ENCODE assay signal across 8 cellular contexts in the genomic region with DNA sequence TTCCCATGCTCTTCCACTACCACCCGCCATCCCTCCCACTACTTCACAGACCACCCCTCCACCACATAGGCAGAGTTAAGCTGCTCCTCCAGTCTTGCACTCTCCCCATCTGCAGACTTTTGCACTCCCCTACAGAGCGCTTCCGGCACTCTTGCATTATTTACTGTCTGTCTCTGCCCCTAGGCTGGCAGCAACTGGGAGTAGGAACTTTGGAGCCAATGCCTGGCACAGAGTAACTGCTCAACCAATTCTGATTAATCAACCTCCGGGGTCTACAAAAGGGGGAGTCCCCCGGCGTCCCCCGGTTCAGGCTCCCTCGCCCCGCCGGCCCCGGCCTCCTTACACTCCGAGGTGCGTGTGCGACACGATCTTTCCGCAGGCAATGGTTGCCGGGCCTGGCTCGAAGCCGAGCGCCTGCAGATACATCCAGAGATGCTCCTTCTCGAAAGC. TPM values are rescaled to one million over a fixed set of nuclear protein-coding genes. Genes with fewer than 3 reads are reported as not detected.
DNase-seq lines count a peak whose midpoint lies in the region; ATAC-seq and TF ChIP-seq lines count a peak whose summit lies in the region.

No MANE protein-coding gene starts in this region.

- H3K56ac ChIP-seq in H9 (ENCODE audit: insufficient read length, low read depth, low read length), result no peak overlapping the region

- H2BK12ac ChIP-seq in H9 (ENCODE audit: insufficient read length, low read depth, low read length), result no peak overlapping the region

- no peak overlapping the region for H2BK15ac ChIP-seq in H9 (ENCODE audit: low read depth, low read length)

- no peaks in the 10 kb centered on the region for H3K9me3 Mint-ChIP-seq in H9
- H3K9me3 Mint-ChIP-seq in activated CD4-positive, alpha-beta T cell treated with anti-CD3 and anti-CD28 coated beads, Interleukin-2, amount 10 ng/mL, durations not matched to agents 7 days and 5 days, result no peaks in the 10 kb centered on the region
- H3K9me3 Mint-ChIP-seq in effector memory CD8-positive, alpha-beta T cell, result no peaks in the 10 kb centered on the region

- H3K23ac ChIP-seq in H9 (ENCODE audit: insufficient read length, low read depth, low read length), result no peak overlapping the region

- H4K20me1 ChIP-seq in H9 (ENCODE audit: control insufficient read depth, insufficient read depth, insufficient read length), result no peaks in the 10 kb centered on the region
- H4K20me1 ChIP-seq in MM.1S (ENCODE audit: insufficient read depth, low read length), result no peaks in the 10 kb centered on the region

- H2BK20ac ChIP-seq in H9 (ENCODE audit: low read depth, low read length, poor library complexity, severe bottlenecking), result no peak overlapping the region

- DNase-seq in GM12865 (ENCODE audit: low read depth), result peak; percentile 62
- no peak for DNase-seq in H9
- DNase-seq in MM.1S, result peak; percentile 25
- peak; percentile 55 for DNase-seq in activated CD4-positive, alpha-beta T cell treated with anti-CD3 and anti-CD28 coated beads, Interleukin-2, amount 10 ng/mL, durations not matched to agents 7 days and 5 days
- peak; percentile 23 to 41 (median 31) for DNase-seq in effector memory CD8-positive, alpha-beta T cell
- DNase-seq in mucosa of descending colon, result peak in 2 of 3 donors; percentile 40 to 72
- DNase-seq in tibial artery, result no peak
- DNase-seq in HuH-7.5 (ENCODE audit: low spot score), result no peak

- no peak overlapping the region for H2AK5ac ChIP-seq in H9 (ENCODE audit: insufficient read length, low read length)

- H4K8ac ChIP-seq in H9 (replicated peaks; ENCODE audit: insufficient read length, low read depth, low read length), result no peak overlapping the region

- no peak overlapping the region for H2BK5ac ChIP-seq in H9 (ENCODE audit: insufficient read length, low read length)

- POLR2A ChIA-PET in activated CD4-positive, alpha-beta T cell treated with anti-CD3 and anti-CD28 coated beads, Interleukin-2, amount 10 ng/mL, durations not matched to agents 7 days and 5 days (lab: Charles Lee), result no interaction called here

- H3K36me3 Mint-ChIP-seq in H9 (ENCODE audit: insufficient read depth in 1 of 3, low read depth in 3 of 3), result peaks cover 5 to 23% (median 23%) of the 10 kb centered on the region in 3 experiments; a peak in 6 of 7 replicates
- peaks cover 18% of the 10 kb centered on the region for H3K36me3 Mint-ChIP-seq in activated CD4-positive, alpha-beta T cell treated with anti-CD3 and anti-CD28 coated beads, Interleukin-2, amount 10 ng/mL, durations not matched to agents 7 days and 5 days (ENCODE audit: low read depth)
- H3K36me3 Mint-ChIP-seq in effector memory CD8-positive, alpha-beta T cell (ENCODE audit: insufficient read depth), result peaks cover 11% of the 10 kb centered on the region

- TF ChIP-seq CTCF in GM12865 (IDR thresholded peaks at IDR 0.05; ENCODE audit: insufficient read depth, low read depth, low read length, missing control alignments), result no peak
- no peak for TF ChIP-seq CTCF in H9 (conservative IDR thresholded peaks at IDR 0.05)
- TF ChIP-seq CTCF in MM.1S (IDR thresholded peaks at IDR 0.05; ENCODE audit: low read length), result no peak
- no peak for TF ChIP-seq CTCF in mucosa of descending colon (IDR thresholded peaks at IDR 0.05)
- TF ChIP-seq CTCF in tibial artery (IDR thresholded peaks at IDR 0.05), result no peak

- H3K9me2 ChIP-seq in MM.1S (replicated peaks; ENCODE audit: insufficient read depth, low read length), result no peaks in the 10 kb centered on the region

- H3K27ac ChIP-seq in H9 (ENCODE audit: insufficient read length, low read depth, low read length) (no peak overlapping the region), MM.1S (ENCODE audit: low read length) (peak overlapping the region; percentile 31; the same call in 1 of the 2 replicates), tibial artery (peak overlapping the region; percentile 78 to 83)

- H4K5ac ChIP-seq in H9 (ENCODE audit: insufficient read length, low read depth, low read length), result no peak overlapping the region

- peak overlapping the region; percentile 87 to 98 (median 98) for H3K27ac Mint-ChIP-seq in H9
- H3K27ac Mint-ChIP-seq in activated CD4-positive, alpha-beta T cell treated with anti-CD3 and anti-CD28 coated beads, Interleukin-2, amount 10 ng/mL, durations not matched to agents 7 days and 5 days, result peak overlapping the region; percentile 96
- peak overlapping the region; percentile 91 to 96 for H3K27ac Mint-ChIP-seq in effector memory CD8-positive, alpha-beta T cell

- no peaks in the 10 kb centered on the region; the same call in 1 of the 2 replicates for H3K4me1 ChIP-seq in H9 (ENCODE audit: insufficient read depth, low read length)
- no peaks in the 10 kb centered on the region for H3K4me1 ChIP-seq in MM.1S (ENCODE audit: low read length)
- H3K4me1 ChIP-seq in mucosa of descending colon (ENCODE audit: low read depth), result peaks cover 8% of the 10 kb centered on the region
- H3K4me1 ChIP-seq in tibial artery, result peaks cover 0 to 13% (median 12%) of the 10 kb centered on the region in 4 donors

- H3K27me3 ChIP-seq in H9 (ENCODE audit: insufficient read depth, low read length) (no peaks in the 10 kb centered on the region), MM.1S (replicated peaks; ENCODE audit: insufficient read depth, low read length) (no peaks in the 10 kb centered on the region), tibial artery (no peaks in the 10 kb centered on the region)

- H3K14ac ChIP-seq in H9 (ENCODE audit: insufficient read depth, low read length), result peak overlapping the region; percentile 89

- H4K91ac ChIP-seq in H9 (ENCODE audit: insufficient read length, low read depth, low read length), result no peak overlapping the region

- H3K4me3 Mint-ChIP-seq in H9, result peak overlapping the region; percentile 96 to 98
- H3K4me3 Mint-ChIP-seq in activated CD4-positive, alpha-beta T cell treated with anti-CD3 and anti-CD28 coated beads, Interleukin-2, amount 10 ng/mL, durations not matched to agents 7 days and 5 days, result peak overlapping the region; percentile 94
- peak overlapping the region; percentile 90 to 95 for H3K4me3 Mint-ChIP-seq in effector memory CD8-positive, alpha-beta T cell

- peaks cover 10% of the 10 kb centered on the region for H3K79me1 ChIP-seq in H9 (ENCODE audit: insufficient read depth, low read depth, low read length, poor library complexity, severe bottlenecking)

- H3K4ac ChIP-seq in H9 (ENCODE audit: low read depth, low read length), result no peak overlapping the region

- H3K36me3 ChIP-seq in MM.1S (replicated peaks; ENCODE audit: insufficient read depth, low read length), result no peaks in the 10 kb centered on the region
- no peaks in the 10 kb centered on the region for H3K36me3 ChIP-seq in mucosa of descending colon (ENCODE audit: low read depth)
- no peaks in the 10 kb centered on the region for H3K36me3 ChIP-seq in tibial artery

- H3K4me1 Mint-ChIP-seq in H9, result peaks cover 13 to 16% of the 10 kb centered on the region in 2 experiments
- H3K4me1 Mint-ChIP-seq in activated CD4-positive, alpha-beta T cell treated with anti-CD3 and anti-CD28 coated beads, Interleukin-2, amount 10 ng/mL, durations not matched to agents 7 days and 5 days, result peaks cover 35% of the 10 kb centered on the region
- H3K4me1 Mint-ChIP-seq in effector memory CD8-positive, alpha-beta T cell (ENCODE audit: low read depth in 2 of 2), result peaks cover 12 to 34% of the 10 kb centered on the region in 2 donors

- H3K4me3 ChIP-seq in GM12865 (ENCODE audit: low read depth, low read length), result peak overlapping the region; percentile 72
- H3K4me3 ChIP-seq in MM.1S (ENCODE audit: low read length), result peak overlapping the region; percentile 73
- H3K4me3 ChIP-seq in mucosa of descending colon, result peak overlapping the region; percentile 75
- peak overlapping the region; percentile 73 to 74 for H3K4me3 ChIP-seq in tibial artery

- H3K9ac ChIP-seq in H9 (ENCODE audit: extremely low read depth, insufficient read length, low read length) (peak overlapping the region; percentile 96), MM.1S (ENCODE audit: low read length) (peak overlapping the region; percentile 61)

- peaks cover 19% of the 10 kb centered on the region; the same call in 1 of the 2 replicates for H3K79me2 ChIP-seq in H9 (ENCODE audit: insufficient read depth, low read length)
- H3K79me2 ChIP-seq in MM.1S (ENCODE audit: low read length), result peaks cover 33% of the 10 kb centered on the region

- peak; percentile 41 for ATAC-seq in effector memory CD8-positive, alpha-beta T cell (replicated peaks)
- peak; percentile 52 for ATAC-seq in mucosa of descending colon

- H3T11ph ChIP-seq in H9 (ENCODE audit: low read length), result no peak overlapping the region

- H3K9me3 ChIP-seq in H9 (ENCODE audit: control insufficient read depth, low read depth, low read length) (no peaks in the 10 kb centered on the region), MM.1S (replicated peaks; ENCODE audit: insufficient read depth, low read length) (no peaks in the 10 kb centered on the region), mucosa of descending colon (no peaks in the 10 kb centered on the region), tibial artery (no peaks in the 10 kb centered on the region)

- CTCF ChIA-PET in activated CD4-positive, alpha-beta T cell treated with anti-CD3 and anti-CD28 coated beads, Interleukin-2, amount 10 ng/mL, durations not matched to agents 7 days and 5 days (lab: Charles Lee), result interaction anchor here (1.0 kb wide), 1 partner anchor 28 kb away, joined by 4 read pairs; no protein-coding TSS in a partner anchor

- no peaks in the 10 kb centered on the region for H3K27me3 Mint-ChIP-seq in H9 (ENCODE audit: low read depth)
- no peaks in the 10 kb centered on the region for H3K27me3 Mint-ChIP-seq in activated CD4-positive, alpha-beta T cell treated with anti-CD3 and anti-CD28 coated beads, Interleukin-2, amount 10 ng/mL, durations not matched to agents 7 days and 5 days
- no peaks in the 10 kb centered on the region for H3K27me3 Mint-ChIP-seq in effector memory CD8-positive, alpha-beta T cell

- no peak overlapping the region for H3K18ac ChIP-seq in H9 (ENCODE audit: insufficient read length, low read depth, low read length)

- H3K4me2 ChIP-seq in H9 (ENCODE audit: insufficient read depth, insufficient read length, low read length) (peak overlapping the region; percentile 72), MM.1S (ENCODE audit: low read depth, low read length) (peak overlapping the region; percentile 62)

- intact Hi-C loops in mucosa of descending colon (cut with DNase I, micrococcal nuclease), result loop anchor here in 1 of 2 donors (5.0 kb wide), 1 partner anchor 355 kb away; no protein-coding TSS in a partner anchor
- intact Hi-C loops in tibial artery (cut with DNase I; ENCODE audit: low total_unique reads), result loop anchor here (10.0 kb wide), 2 partner anchors 57 to 273 kb away; partner anchors contain the start of gene RRAGA

- peaks cover 5% of the 10 kb centered on the region; the same call in 1 of the 2 replicates for H3F3A ChIP-seq in MM.1S (ENCODE audit: insufficient read depth, low read length)

- H2AFZ ChIP-seq in H9 (ENCODE audit: low read length) (no peak overlapping the region), MM.1S (ENCODE audit: low read length) (no peak overlapping the region)

- WGBS in H9 (ENCODE audit: extremely low coverage, insufficient read length, low lambda C conversion rate), result no CpG with 5 or more reads among the region's 21 CpGs

- no peak overlapping the region for H2BK120ac ChIP-seq in H9 (ENCODE audit: low read depth, low read length, poor library complexity, severe bottlenecking)

- no peaks in the 10 kb centered on the region for H3K23me2 ChIP-seq in H9 (ENCODE audit: insufficient read length, low read depth, low read length, poor library complexity, severe bottlenecking)

RNA-seq across cellular contexts. Expression of gene HAUS6, which starts 0.5 kb away (rescaled TPM):
- total RNA-seq in H9 (2021), result 41.2 and 42.3 TPM in 2 replicates
- 10 to 100 TPM; 25.0 to 26.2 TPM for total RNA-seq in activated CD4-positive, alpha-beta T cell treated with anti-CD3 and anti-CD28 coated beads, Interleukin-2, amount 10 ng/mL, durations not matched to agents 7 days and 5 days
- total RNA-seq in mucosa of descending colon, result 1 to 10 TPM; 4.8 to 9.6 (median 8.8) TPM

RNA-seq across cellular contexts. Expression of gene PLIN2, which starts 25.1 kb away (rescaled TPM):
- total RNA-seq in H9 (2021) (131 and 132 TPM in 2 replicates), mucosa of descending colon (10 to 100 TPM; 33.5 to 52.4 (median 48.4) TPM)
- 10 to 100 TPM; 55.4 to 60.4 TPM for total RNA-seq in activated CD4-positive, alpha-beta T cell treated with anti-CD3 and anti-CD28 coated beads, Interleukin-2, amount 10 ng/mL, durations not matched to agents 7 days and 5 days

RNA-seq across cellular contexts. Expression of gene RRAGA, which starts 53.0 kb away (rescaled TPM):
- total RNA-seq in H9 (2021), result 53.8 and 56.4 TPM in 2 replicates
- 10 to 100 TPM; 45.5 to 46.6 TPM for total RNA-seq in activated CD4-positive, alpha-beta T cell treated with anti-CD3 and anti-CD28 coated beads, Interleukin-2, amount 10 ng/mL, durations not matched to agents 7 days and 5 days
- 10 to 100 TPM; 56.5 to 83.3 (median 59.4) TPM for total RNA-seq in mucosa of descending colon

Comparison
In these comparisons a context has a peak if more than half of its experiments do, and no peak if none do; other contexts are left out.
1. DNase-seq: peak in GM12865 (single experiment), MM.1S (single experiment), activated CD4-positive, alpha-beta T cell treated with anti-CD3 and anti-CD28 coated beads, Interleukin-2, amount 10 ng/mL, durations not matched to agents 7 days and 5 days (single experiment), effector memory CD8-positive, alpha-beta T cell (3 of 3) and mucosa of descending colon (2 of 3); none in H9 (single experiment), tibial artery (0 of 2) and HuH-7.5 (single experiment).
2. Peak in every context shown above with its lines, with median percentiles within 50 percentile points of each other: H3K4me3 ChIP-seq, H3K27ac Mint-ChIP-seq and H3K4me3 Mint-ChIP-seq.